Comparison of ENCODE assay signal across 1 cellular context in the genomic region with DNA sequence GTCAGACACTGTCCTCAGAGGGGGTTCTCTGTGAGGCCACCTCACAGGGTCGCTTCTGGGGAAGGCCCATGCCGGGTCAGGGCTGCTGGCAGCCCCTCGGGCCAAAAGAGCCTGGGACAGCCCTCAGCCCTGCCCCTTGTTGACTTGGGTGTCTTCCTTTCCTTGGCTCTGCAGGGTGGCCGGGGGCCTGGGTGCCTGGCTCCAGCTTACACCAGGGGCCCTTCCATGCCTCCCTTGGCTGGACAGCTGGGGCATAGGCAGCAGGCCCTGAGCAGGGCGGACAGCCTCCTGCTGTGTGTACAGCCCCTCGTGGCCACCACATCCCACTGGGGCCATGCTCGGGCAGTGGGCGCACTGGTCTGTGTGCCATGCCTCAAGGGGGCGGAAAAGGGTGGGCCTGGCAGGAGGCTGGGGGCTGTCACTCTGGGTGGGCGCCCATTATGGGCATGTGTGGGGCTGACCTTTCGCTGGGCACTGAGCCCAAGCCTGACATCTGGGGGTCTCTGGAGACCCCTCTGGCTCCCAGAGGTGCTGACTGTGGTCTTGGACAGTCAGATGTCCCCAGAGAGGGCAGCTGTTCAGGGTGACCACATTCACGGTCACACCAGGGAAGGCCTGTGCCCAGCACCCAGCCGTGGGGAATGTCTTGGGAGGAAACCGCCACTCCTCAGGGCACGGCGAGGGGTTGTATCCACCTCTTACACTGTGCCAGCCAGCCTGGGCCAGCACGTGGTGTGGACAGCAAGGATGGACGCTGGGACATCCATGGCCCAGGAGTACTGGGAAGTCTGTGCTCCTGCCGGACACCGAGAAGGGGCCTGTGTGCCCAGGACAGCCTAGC.
TF ChIP-seq lines count a peak whose summit lies in the region.

No MANE protein-coding gene starts in this region.

TF ChIP-seq in GM23338, 12 proteins besides CTCF, POLR2A, EP300 and RAD21:
- TF ChIP-seq ZNF114 (CRISPR knock-in tag; IDR thresholded peaks at IDR 0.05) (no peak), ZNF331 (CRISPR knock-in tag; IDR thresholded peaks at IDR 0.05; ENCODE audit: low read depth) (no peak), JUNB (IDR thresholded peaks at IDR 0.05; ENCODE audit: unreplicated experiment) (no peak), NANOG (IDR thresholded peaks at IDR 0.05; ENCODE audit: borderline replicate concordance) (no peak), STAT1 (IDR thresholded peaks at IDR 0.05; ENCODE audit: unreplicated experiment) (no peak), POLR2AphosphoS5 (IDR thresholded peaks at IDR 0.05; ENCODE audit: low read depth) (no peak), EZH2 (IDR thresholded peaks at IDR 0.05; ENCODE audit: low read depth, unreplicated experiment) (no peak), EZH2phosphoT487 (IDR thresholded peaks at IDR 0.05; ENCODE audit: unreplicated experiment) (no peak), CREB1 (CRISPR knock-in tag; IDR thresholded peaks at IDR 0.05; ENCODE audit: low read depth) (no peak)
- TF ChIP-seq, protein P1, sequence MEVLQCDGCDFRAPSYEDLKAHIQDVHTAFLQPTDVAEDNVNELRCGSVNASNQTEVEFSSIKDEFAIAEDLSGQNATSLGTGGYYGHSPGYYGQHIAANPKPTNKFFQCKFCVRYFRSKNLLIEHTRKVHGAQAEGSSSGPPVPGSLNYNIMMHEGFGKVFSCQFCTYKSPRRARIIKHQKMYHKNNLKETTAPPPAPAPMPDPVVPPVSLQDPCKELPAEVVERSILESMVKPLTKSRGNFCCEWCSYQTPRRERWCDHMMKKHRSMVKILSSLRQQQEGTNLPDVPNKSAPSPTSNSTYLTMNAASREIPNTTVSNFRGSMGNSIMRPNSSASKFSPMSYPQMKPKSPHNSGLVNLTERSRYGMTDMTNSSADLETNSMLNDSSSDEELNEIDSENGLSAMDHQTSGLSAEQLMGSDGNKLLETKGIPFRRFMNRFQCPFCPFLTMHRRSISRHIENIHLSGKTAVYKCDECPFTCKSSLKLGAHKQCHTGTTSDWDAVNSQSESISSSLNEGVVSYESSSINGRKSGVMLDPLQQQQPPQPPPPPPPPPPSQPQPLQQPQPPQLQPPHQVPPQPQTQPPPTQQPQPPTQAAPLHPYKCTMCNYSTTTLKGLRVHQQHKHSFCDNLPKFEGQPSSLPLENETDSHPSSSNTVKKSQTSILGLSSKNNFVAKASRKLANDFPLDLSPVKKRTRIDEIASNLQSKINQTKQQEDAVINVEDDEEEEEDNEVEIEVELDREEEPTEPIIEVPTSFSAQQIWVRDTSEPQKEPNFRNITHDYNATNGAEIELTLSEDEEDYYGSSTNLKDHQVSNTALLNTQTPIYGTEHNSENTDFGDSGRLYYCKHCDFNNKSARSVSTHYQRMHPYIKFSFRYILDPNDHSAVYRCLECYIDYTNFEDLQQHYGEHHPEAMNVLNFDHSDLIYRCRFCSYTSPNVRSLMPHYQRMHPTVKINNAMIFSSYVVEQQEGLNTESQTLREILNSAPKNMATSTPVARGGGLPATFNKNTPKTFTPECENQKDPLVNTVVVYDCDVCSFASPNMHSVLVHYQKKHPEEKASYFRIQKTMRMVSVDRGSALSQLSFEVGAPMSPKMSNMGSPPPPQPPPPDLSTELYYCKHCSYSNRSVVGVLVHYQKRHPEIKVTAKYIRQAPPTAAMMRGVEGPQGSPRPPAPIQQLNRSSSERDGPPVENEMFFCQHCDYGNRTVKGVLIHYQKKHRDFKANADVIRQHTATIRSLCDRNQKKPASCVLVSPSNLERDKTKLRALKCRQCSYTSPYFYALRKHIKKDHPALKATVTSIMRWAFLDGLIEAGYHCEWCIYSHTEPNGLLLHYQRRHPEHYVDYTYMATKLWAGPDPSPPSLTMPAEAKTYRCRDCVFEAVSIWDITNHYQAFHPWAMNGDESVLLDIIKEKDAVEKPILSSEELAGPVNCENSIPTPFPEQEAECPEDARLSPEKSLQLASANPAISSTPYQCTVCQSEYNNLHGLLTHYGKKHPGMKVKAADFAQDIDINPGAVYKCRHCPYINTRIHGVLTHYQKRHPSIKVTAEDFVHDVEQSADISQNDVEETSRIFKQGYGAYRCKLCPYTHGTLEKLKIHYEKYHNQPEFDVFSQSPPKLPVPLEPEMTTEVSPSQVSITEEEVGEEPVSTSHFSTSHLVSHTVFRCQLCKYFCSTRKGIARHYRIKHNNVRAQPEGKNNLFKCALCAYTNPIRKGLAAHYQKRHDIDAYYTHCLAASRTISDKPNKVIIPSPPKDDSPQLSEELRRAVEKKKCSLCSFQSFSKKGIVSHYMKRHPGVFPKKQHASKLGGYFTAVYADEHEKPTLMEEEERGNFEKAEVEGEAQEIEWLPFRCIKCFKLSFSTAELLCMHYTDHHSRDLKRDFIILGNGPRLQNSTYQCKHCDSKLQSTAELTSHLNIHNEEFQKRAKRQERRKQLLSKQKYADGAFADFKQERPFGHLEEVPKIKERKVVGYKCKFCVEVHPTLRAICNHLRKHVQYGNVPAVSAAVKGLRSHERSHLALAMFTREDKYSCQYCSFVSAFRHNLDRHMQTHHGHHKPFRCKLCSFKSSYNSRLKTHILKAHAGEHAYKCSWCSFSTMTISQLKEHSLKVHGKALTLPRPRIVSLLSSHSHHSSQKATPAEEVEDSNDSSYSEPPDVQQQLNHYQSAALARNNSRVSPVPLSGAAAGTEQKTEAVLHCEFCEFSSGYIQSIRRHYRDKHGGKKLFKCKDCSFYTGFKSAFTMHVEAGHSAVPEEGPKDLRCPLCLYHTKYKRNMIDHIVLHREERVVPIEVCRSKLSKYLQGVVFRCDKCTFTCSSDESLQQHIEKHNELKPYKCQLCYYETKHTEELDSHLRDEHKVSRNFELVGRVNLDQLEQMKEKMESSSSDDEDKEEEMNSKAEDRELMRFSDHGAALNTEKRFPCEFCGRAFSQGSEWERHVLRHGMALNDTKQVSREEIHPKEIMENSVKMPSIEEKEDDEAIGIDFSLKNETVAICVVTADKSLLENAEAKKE (CRISPR knock-in tag; IDR thresholded peaks at IDR 0.05): no peak
- TF ChIP-seq, protein P2, sequence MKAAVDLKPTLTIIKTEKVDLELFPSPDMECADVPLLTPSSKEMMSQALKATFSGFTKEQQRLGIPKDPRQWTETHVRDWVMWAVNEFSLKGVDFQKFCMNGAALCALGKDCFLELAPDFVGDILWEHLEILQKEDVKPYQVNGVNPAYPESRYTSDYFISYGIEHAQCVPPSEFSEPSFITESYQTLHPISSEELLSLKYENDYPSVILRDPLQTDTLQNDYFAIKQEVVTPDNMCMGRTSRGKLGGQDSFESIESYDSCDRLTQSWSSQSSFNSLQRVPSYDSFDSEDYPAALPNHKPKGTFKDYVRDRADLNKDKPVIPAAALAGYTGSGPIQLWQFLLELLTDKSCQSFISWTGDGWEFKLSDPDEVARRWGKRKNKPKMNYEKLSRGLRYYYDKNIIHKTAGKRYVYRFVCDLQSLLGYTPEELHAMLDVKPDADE (IDR thresholded peaks at IDR 0.05): no peak
- TF ChIP-seq, protein P3, sequence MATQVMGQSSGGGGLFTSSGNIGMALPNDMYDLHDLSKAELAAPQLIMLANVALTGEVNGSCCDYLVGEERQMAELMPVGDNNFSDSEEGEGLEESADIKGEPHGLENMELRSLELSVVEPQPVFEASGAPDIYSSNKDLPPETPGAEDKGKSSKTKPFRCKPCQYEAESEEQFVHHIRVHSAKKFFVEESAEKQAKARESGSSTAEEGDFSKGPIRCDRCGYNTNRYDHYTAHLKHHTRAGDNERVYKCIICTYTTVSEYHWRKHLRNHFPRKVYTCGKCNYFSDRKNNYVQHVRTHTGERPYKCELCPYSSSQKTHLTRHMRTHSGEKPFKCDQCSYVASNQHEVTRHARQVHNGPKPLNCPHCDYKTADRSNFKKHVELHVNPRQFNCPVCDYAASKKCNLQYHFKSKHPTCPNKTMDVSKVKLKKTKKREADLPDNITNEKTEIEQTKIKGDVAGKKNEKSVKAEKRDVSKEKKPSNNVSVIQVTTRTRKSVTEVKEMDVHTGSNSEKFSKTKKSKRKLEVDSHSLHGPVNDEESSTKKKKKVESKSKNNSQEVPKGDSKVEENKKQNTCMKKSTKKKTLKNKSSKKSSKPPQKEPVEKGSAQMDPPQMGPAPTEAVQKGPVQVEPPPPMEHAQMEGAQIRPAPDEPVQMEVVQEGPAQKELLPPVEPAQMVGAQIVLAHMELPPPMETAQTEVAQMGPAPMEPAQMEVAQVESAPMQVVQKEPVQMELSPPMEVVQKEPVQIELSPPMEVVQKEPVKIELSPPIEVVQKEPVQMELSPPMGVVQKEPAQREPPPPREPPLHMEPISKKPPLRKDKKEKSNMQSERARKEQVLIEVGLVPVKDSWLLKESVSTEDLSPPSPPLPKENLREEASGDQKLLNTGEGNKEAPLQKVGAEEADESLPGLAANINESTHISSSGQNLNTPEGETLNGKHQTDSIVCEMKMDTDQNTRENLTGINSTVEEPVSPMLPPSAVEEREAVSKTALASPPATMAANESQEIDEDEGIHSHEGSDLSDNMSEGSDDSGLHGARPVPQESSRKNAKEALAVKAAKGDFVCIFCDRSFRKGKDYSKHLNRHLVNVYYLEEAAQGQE (IDR thresholded peaks at IDR 0.05; ENCODE audit: unreplicated experiment): no peak
TF ChIP-seq in GM23338: peak in this region for 0.
